In genomic region chr12:31326689-31327659, GRCh38 we compare ENCODE assay signal across 8 cellular contexts. TPM values are rescaled to one million over a fixed set of nuclear protein-coding genes. Genes with fewer than 3 reads are reported as not detected.
DNase-seq lines count a peak whose midpoint lies in the region; ATAC-seq and TF ChIP-seq lines count a peak whose summit lies in the region.

No MANE protein-coding gene starts in this region.

- no peak for ATAC-seq in heart left ventricle
- no peak for ATAC-seq in Right ventricle myocardium inferior
- no peak for ATAC-seq in upper lobe of right lung
- no peak for ATAC-seq in HG03342 (IDR thresholded peaks at IDR 0.05; ENCODE audit: unreplicated experiment)

- DNase-seq in heart left ventricle, result no peak
- DNase-seq in Right ventricle myocardium inferior (ENCODE audit: missing footprints), result no peak
- no peak for DNase-seq in astrocyte of the cerebellum (ENCODE audit: low read depth)
- DNase-seq in medulla oblongata (ENCODE audit: extremely low spot score), result peak; percentile 33
- DNase-seq in upper lobe of right lung, result no peak
- no peak for DNase-seq in NCI-H2107 (lab: John Stamatoyannopoulos, UW)
- DNase-seq in DMS153 treated with DMSO at 0.1 percent for 48 hours (lab: John Stamatoyannopoulos, UW; ENCODE audit: unreplicated experiment), result no peak

- H3K27ac ChIP-seq in heart left ventricle, result peak overlapping the region; percentile 20 to 93 (median 74)
- H3K27ac ChIP-seq in upper lobe of right lung, result peak overlapping the region; percentile 91

- peak overlapping the region; percentile 58 to 92 (median 76) for H3K4me3 ChIP-seq in heart left ventricle
- peak overlapping the region; percentile 61 for H3K4me3 ChIP-seq in astrocyte of the cerebellum (ENCODE audit: low read depth, low read length)
- H3K4me3 ChIP-seq in upper lobe of right lung, result peak overlapping the region; percentile 82

- TF ChIP-seq CTCF in heart left ventricle (IDR thresholded peaks at IDR 0.05) (no peak), astrocyte of the cerebellum (IDR thresholded peaks at IDR 0.05; ENCODE audit: low read depth, low read length, missing control alignments) (no peak), upper lobe of right lung (IDR thresholded peaks at IDR 0.05) (no peak)

- H3K36me3 ChIP-seq in heart left ventricle, result no peaks in the 10 kb centered on the region
- H3K36me3 ChIP-seq in upper lobe of right lung, result no peaks in the 10 kb centered on the region

- in situ Hi-C loops in astrocyte of the cerebellum (cut with HindIII; ENCODE audit: low sequenced_read_pairs), result no loop called here

- intact Hi-C loops in heart left ventricle (cut with DNase I), result loop anchor here in 1 of 10 donors (5.0 kb wide), 1 partner anchor 265 kb away; the partner anchor contains the start of gene DENND5B
- intact Hi-C loops in Right ventricle myocardium inferior (cut with DNase I), result no loop called here
- intact Hi-C loops in upper lobe of right lung (cut with DNase I), result no loop called here

- WGBS in heart left ventricle, 4 donors, result 46 to 50% (median 47%) methylated on average over 20 of the region's 20 CpGs

- H3K4me1 ChIP-seq in heart left ventricle (peaks cover 0 to 35% (median 6%) of the 10 kb centered on the region in 12 donors), upper lobe of right lung (peaks cover 19% of the 10 kb centered on the region)

- H3K27me3 ChIP-seq in heart left ventricle, result no peaks in the 10 kb centered on the region
- H3K27me3 ChIP-seq in upper lobe of right lung, result no peaks in the 10 kb centered on the region

- H3K9me3 ChIP-seq in heart left ventricle (no peaks in the 10 kb centered on the region), upper lobe of right lung (no peaks in the 10 kb centered on the region)

- TF ChIP-seq POLR2A in heart left ventricle (IDR thresholded peaks at IDR 0.05), result no peak

RNA-seq across cellular contexts. Expression of gene SINHCAF, which starts 1.0 kb away (rescaled TPM):
- 10 to 100 TPM in 8 of 9 donors, 1 to 10 TPM in 1; 4.9 to 23.8 (median 13.9) TPM for total RNA-seq in heart left ventricle
- 10 to 100 TPM in 1 of 2 donors, 1 to 10 TPM in 1; 4.0 to 12.8 TPM for polyA plus RNA-seq in heart left ventricle
- total RNA-seq in Right ventricle myocardium inferior, result 9.1 TPM
- total RNA-seq in upper lobe of right lung, result 45.7 TPM
